In genomic region chr4:74466242-74466641, GRCh38 we compare ENCODE assay signal across 27 cellular contexts. TPM values are rescaled to one million over a fixed set of nuclear protein-coding genes. Genes with fewer than 3 reads are reported as not detected.
"Had no signal": no experiment of that assay in that cellular context is flagged by ENCODE, and none has a peak within 500 bp of the region (broad histone marks: within the 10 kb centered on the region; RNA-seq: fewer than 3 reads in every experiment).

No MANE protein-coding gene starts in this region.

- H3K4me3 Mint-ChIP-seq: naive thymus-derived CD4-positive, alpha-beta T cell; nephron progenitor cell; stimulated activated naive CD8-positive, alpha-beta T cell treated with anti-CD3 and anti-CD28 coated beads, Interleukin-15, amount 100 ng/mL, for 72 hours; type B pancreatic cell had no signal

- H3K4me1 ChIP-seq: esophagus muscularis mucosa, gastroesophageal sphincter, heart left ventricle, prostate gland, right atrium auricular region, tibial artery had no signal

- H3K4me1 Mint-ChIP-seq: naive thymus-derived CD4-positive, alpha-beta T cell; nephron progenitor cell; stimulated activated naive CD8-positive, alpha-beta T cell treated with anti-CD3 and anti-CD28 coated beads, Interleukin-15, amount 100 ng/mL, for 72 hours had no signal

- H3K27me3 ChIP-seq: esophagus muscularis mucosa, foreskin keratinocyte, gastroesophageal sphincter, heart left ventricle, hepatocyte, right atrium auricular region, tibial artery had no signal

- ATAC-seq: foreskin keratinocyte; gastroesophageal sphincter; heart left ventricle; naive thymus-derived CD4-positive, alpha-beta T cell; sciatic nerve; stimulated activated naive CD8-positive, alpha-beta T cell treated with anti-CD3 and anti-CD28 coated beads, Interleukin-15, amount 100 ng/mL, for 72 hours had no signal

- H3K9me3 Mint-ChIP-seq: naive thymus-derived CD4-positive, alpha-beta T cell; nephron progenitor cell; stimulated activated naive CD8-positive, alpha-beta T cell treated with anti-CD3 and anti-CD28 coated beads, Interleukin-15, amount 100 ng/mL, for 72 hours; type B pancreatic cell had no signal

- H3K9me3 ChIP-seq: esophagus muscularis mucosa, gastroesophageal sphincter, prostate gland, right atrium auricular region, tibial artery had no signal

- H3K4me2 ChIP-seq: hepatocyte, smooth muscle cell had no signal

- H3K36me3 ChIP-seq: esophagus muscularis mucosa, gastroesophageal sphincter, heart left ventricle, prostate gland, right atrium auricular region, tibial artery had no signal

- H2AFZ ChIP-seq: hepatocyte had no signal

- H3K27ac Mint-ChIP-seq: naive thymus-derived CD4-positive, alpha-beta T cell; nephron progenitor cell; stimulated activated naive CD8-positive, alpha-beta T cell treated with anti-CD3 and anti-CD28 coated beads, Interleukin-15, amount 100 ng/mL, for 72 hours; type B pancreatic cell had no signal

- H3K27ac ChIP-seq: coronary artery, esophagus muscularis mucosa, foreskin keratinocyte, gastroesophageal sphincter, heart left ventricle, hepatocyte, prostate gland, right atrium auricular region, tibial artery had no signal

- H3K4me3 ChIP-seq: coronary artery, esophagus muscularis mucosa, gastroesophageal sphincter, heart left ventricle, hepatocyte, prostate gland, right atrium auricular region, smooth muscle cell, tibial artery had no signal

- H3K79me2 ChIP-seq: hepatocyte had no signal

- DNase-seq: dermis blood vessel endothelial cell; effector memory CD4-positive, alpha-beta T cell; foreskin keratinocyte; heart left ventricle; mammary epithelial cell; mesendoderm; midbrain; naive thymus-derived CD4-positive, alpha-beta T cell; nephron progenitor cell; nucleus accumbens; stimulated activated CD4-positive, alpha-beta T cell treated with anti-CD3 and anti-CD28 coated beads, Interleukin-12 subunit alpha, Interleukin-12 subunit beta, amount 100 ng/mL, for 4 hours; stimulated activated CD4-positive, alpha-beta T cell treated with anti-CD3 and anti-CD28 coated beads, Interleukin-1b, Interleukin-23, amount 100 ng/mL, for 48 hours; stimulated activated CD4-positive, alpha-beta T cell treated with anti-CD3 and anti-CD28 coated beads, Interleukin-4, amount 100 ng/mL, for 1 hour; stimulated activated CD8-positive, alpha-beta memory T cell treated with anti-CD3 and anti-CD28 coated beads, Interleukin-4, amount 100 ng/mL, for 48 hours; stimulated activated naive CD4-positive, alpha-beta T cell; stimulated activated naive CD8-positive, alpha-beta T cell treated with anti-CD3 and anti-CD28 coated beads, Interleukin-15, amount 100 ng/mL, for 72 hours; tibial artery had no signal

- H3K27me3 Mint-ChIP-seq: type B pancreatic cell had no signal

- H3K36me3 Mint-ChIP-seq: naive thymus-derived CD4-positive, alpha-beta T cell; type B pancreatic cell had no signal

RNA-seq across cellular contexts. Expression of gene AREG, which starts 21.3 kb away (rescaled TPM):
- total RNA-seq: liver had no signal
